22 cellular contexts compared by ENCODE assay signal in the genomic region with DNA sequence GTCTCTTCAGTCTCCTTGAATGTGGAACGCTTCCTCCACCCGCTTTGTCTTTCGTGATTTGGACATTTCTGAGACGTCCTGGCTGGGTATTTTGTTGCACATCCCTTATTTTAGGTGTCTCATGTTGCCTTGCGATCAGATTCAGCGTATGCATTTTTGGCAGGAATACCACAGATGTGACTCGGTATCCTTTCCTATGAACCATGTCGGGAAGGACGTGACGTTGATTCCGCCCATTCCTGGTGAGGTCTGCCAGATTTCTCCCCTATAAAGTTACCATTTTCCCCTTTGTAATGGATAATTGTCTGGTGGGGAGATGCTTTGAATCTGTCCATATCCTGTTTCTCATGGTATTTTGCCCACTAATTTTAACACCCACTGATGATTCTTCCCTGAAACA.
"Had no signal": no experiment of that assay in that cellular context is flagged by ENCODE, and none has a peak within 500 bp of the region (broad histone marks: within the 10 kb centered on the region; RNA-seq: fewer than 3 reads in every experiment).

No MANE protein-coding gene starts in this region.

- H3K4me3 ChIP-seq: esophagus squamous epithelium, lower lobe of right lung, pancreas, right lobe of liver, smooth muscle cell, suprapubic skin, vagina had no signal

- H3K36me3 Mint-ChIP-seq: immature natural killer cell; memory B cell; natural killer cell; stimulated activated memory B cell treated with anti-CD40 and anti-IgM and Interleukin-4, amounts not matched to agents 10 μg/mL and 1 μg/mL and 100 μg/mL, for 72 hours had no signal

- DNase-seq: cerebellar nuclear complex; cortex of kidney; effector CD8-positive, alpha-beta T cell; esophagus squamous epithelium; hypothalamus; immature natural killer cell; islet precursor cell; left ventricle myocardium superior; lower lobe of right lung; natural killer cell; right lobe of liver; stimulated activated CD4-positive, alpha-beta T cell treated with anti-CD3 and anti-CD28 coated beads, Interleukin-2, amount 100 ng/mL, for 24 hours; stimulated activated CD4-positive, alpha-beta T cell treated with anti-CD3 and anti-CD28 coated beads, Interleukin-4, amount 100 ng/mL, for 24 hours; stimulated activated naive CD8-positive, alpha-beta T cell treated with anti-CD3 and anti-CD28 coated beads, Interleukin-15, Interleukin-2, amounts not matched to agents 100 U/mL and 50 U/mL, for 24 hours; trophoblast cell had no signal

- H3K9me3 Mint-ChIP-seq: immature natural killer cell; memory B cell; natural killer cell; stimulated activated memory B cell treated with anti-CD40 and anti-IgM and Interleukin-4, amounts not matched to agents 10 μg/mL and 1 μg/mL and 100 μg/mL, for 72 hours had no signal

- H3K4me3 Mint-ChIP-seq: immature natural killer cell; memory B cell; natural killer cell; stimulated activated memory B cell treated with anti-CD40 and anti-IgM and Interleukin-4, amounts not matched to agents 10 μg/mL and 1 μg/mL and 100 μg/mL, for 72 hours had no signal

- H3K4me1 ChIP-seq: pancreas had no signal

- ATAC-seq: left ventricle myocardium superior; lower lobe of right lung; natural killer cell; pancreas; right lobe of liver; stimulated activated memory B cell treated with anti-CD40 and anti-IgM and Interleukin-4, amounts not matched to agents 10 μg/mL and 1 μg/mL and 100 μg/mL, for 72 hours; stimulated activated naive CD8-positive, alpha-beta T cell treated with anti-CD3 and anti-CD28 coated beads, Interleukin-15, Interleukin-2, amounts not matched to agents 100 U/mL and 50 U/mL, for 24 hours had no signal

- H3K27ac Mint-ChIP-seq: immature natural killer cell; memory B cell; natural killer cell; progenitor cell of endocrine pancreas; stimulated activated memory B cell treated with anti-CD40 and anti-IgM and Interleukin-4, amounts not matched to agents 10 μg/mL and 1 μg/mL and 100 μg/mL, for 72 hours had no signal

- H3K27me3 ChIP-seq: pancreas, right lobe of liver, suprapubic skin, vagina had no signal

- H3K36me3 ChIP-seq: esophagus squamous epithelium, lower lobe of right lung, pancreas, right lobe of liver, suprapubic skin, vagina had no signal

- H3K9me3 ChIP-seq: esophagus squamous epithelium, lower lobe of right lung, pancreas, right lobe of liver, suprapubic skin, vagina had no signal

- H3K27ac ChIP-seq: esophagus squamous epithelium, lower lobe of right lung, pancreas, right lobe of liver, suprapubic skin, vagina had no signal
